In genomic region chr15:58169934-58170333, GRCh38 we compare ENCODE assay signal across 24 cellular contexts. TPM values are rescaled to one million over a fixed set of nuclear protein-coding genes. Genes with fewer than 3 reads are reported as not detected.
"Had no signal": no experiment of that assay in that cellular context is flagged by ENCODE, and none has a peak within 500 bp of the region (broad histone marks: within the 10 kb centered on the region; RNA-seq: fewer than 3 reads in every experiment).

No MANE protein-coding gene starts in this region.

- H3K4me1 ChIP-seq: esophagus muscularis mucosa, foreskin keratinocyte, gastroesophageal sphincter, lower lobe of right lung had no signal

- ATAC-seq: foreskin keratinocyte, gastroesophageal sphincter, left colon, left lobe of liver, lower lobe of right lung, mucosa of descending colon had no signal

- H3K4me3 ChIP-seq: coronary artery, dorsolateral prefrontal cortex, esophagus muscularis mucosa, gastroesophageal sphincter, heart right ventricle, left ventricle myocardium inferior, lower lobe of right lung, mucosa of descending colon had no signal

- H3K9me3 ChIP-seq: esophagus muscularis mucosa, gastroesophageal sphincter, heart right ventricle, left ventricle myocardium inferior, lower lobe of right lung, mucosa of descending colon had no signal

- H3K27ac ChIP-seq: coronary artery, dorsolateral prefrontal cortex, esophagus muscularis mucosa, foreskin keratinocyte, gastroesophageal sphincter, heart right ventricle, left ventricle myocardium inferior, lower lobe of right lung had no signal

- DNase-seq: dermis blood vessel endothelial cell; dorsolateral prefrontal cortex; effector CD4-positive, alpha-beta T cell; effector memory CD4-positive, alpha-beta T cell; foreskin keratinocyte; heart right ventricle; hippocampal formation; left colon; left ventricle myocardium inferior; lower lobe of right lung; mesenchymal stem cell; mucosa of descending colon; naive B cell had no signal

- H3K36me3 ChIP-seq: esophagus muscularis mucosa, gastroesophageal sphincter, left ventricle myocardium inferior, lower lobe of right lung had no signal

RNA-seq across cellular contexts. Expression of gene AQP9, which starts 31.8 kb away (rescaled TPM):
- total RNA-seq: endothelial cell of umbilical vein, epithelial cell of proximal tubule, fibroblast of lung, fibroblast of villous mesenchyme, kidney epithelial cell, lung microvascular endothelial cell, mesothelial cell of epicardium had no signal
- polyA plus RNA-seq: endothelial cell of umbilical vein, fibroblast of lung had no signal
